In the genomic region with DNA sequence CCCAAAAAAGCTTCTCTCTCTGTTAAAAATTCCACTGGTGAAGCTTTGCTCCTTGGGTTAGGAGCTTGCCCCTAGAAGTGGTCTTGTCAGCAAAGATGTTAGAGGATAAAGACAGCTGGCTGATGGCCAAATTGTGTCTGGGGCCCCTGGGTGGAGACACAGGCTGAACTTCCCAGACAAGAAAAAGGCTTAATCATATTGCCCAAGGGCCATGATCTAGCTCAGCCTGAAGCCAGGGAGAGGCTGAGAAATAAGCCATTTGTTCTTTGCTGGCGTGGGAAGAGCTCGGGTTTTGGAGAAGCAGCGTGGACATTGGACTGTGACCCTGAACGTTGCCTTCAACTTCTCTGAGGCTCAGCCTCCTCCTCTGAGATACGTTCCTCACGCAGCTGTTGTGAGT, we compare ENCODE assay signal across 9 cellular contexts.
DNase-seq lines count a peak whose midpoint lies in the region; ATAC-seq, FAIRE-seq and TF ChIP-seq lines count a peak whose summit lies in the region.
"Had no signal": no experiment of that assay in that cellular context is flagged by ENCODE, and none has a peak within 500 bp of the region (broad histone marks: within the 10 kb centered on the region; RNA-seq: fewer than 3 reads in every experiment).

No MANE protein-coding gene starts in this region.

- TF ChIP-seq EP300 in A549 (IDR thresholded peaks at IDR 0.05), result no peak

- CTCF ChIA-PET in A549 (lab: Yijun Ruan, JAX), result interaction anchor here (1.1 to 2.5 kb wide), 3 partner anchors 29 to 410 kb away, joined by 3 to 9 read pairs (median 4); no protein-coding TSS in a partner anchor

- peaks cover 4% of the 10 kb centered on the region for H3K4me1 Mint-ChIP-seq in endodermal cell

- H3K4me3 Mint-ChIP-seq in endodermal cell, result no peak overlapping the region

- TF ChIP-seq CTCF in A549 (IDR thresholded peaks at IDR 0.05) (no peak), endodermal cell (conservative IDR thresholded peaks at IDR 0.05) (no peak), lower lobe of right lung (IDR thresholded peaks at IDR 0.05) (no peak)

- H3K36me3 Mint-ChIP-seq in endodermal cell (ENCODE audit: low read depth), result no peaks in the 10 kb centered on the region

- H3K36me3 ChIP-seq in endodermal cell (ENCODE audit: control insufficient read depth, insufficient read depth, low read length), result no peaks in the 10 kb centered on the region
- no peaks in the 10 kb centered on the region for H3K36me3 ChIP-seq in lower lobe of right lung

- TF ChIP-seq RAD21 in A549 (conservative IDR thresholded peaks at IDR 0.05 in 1 of 2, IDR thresholded peaks at IDR 0.05 in 1 of 2), result no peak

- H3K4me3 ChIP-seq in A549, result no peak overlapping the region
- no peak overlapping the region for H3K4me3 ChIP-seq in endodermal cell (ENCODE audit: low read length)
- H3K4me3 ChIP-seq in lower lobe of right lung, result no peak overlapping the region

- no peak overlapping the region for H3K9ac ChIP-seq in endodermal cell (ENCODE audit: extremely low read depth, low read length, poor library complexity, severe bottlenecking)

- POLR2A ChIA-PET in A549 (lab: Yijun Ruan, JAX), result interaction anchor here (1.1 kb wide), 1 partner anchor 153 kb away, joined by 4 read pairs; a partner anchor contains a TSS

- no peaks in the 10 kb centered on the region for H3K9me3 Mint-ChIP-seq in endodermal cell

- H3K27ac ChIP-seq in A549 (peak overlapping the region; percentile 85 to 86), endodermal cell (ENCODE audit: low read depth, low read length) (no peak overlapping the region), lower lobe of right lung (peak overlapping the region; percentile 73)

- H3K4me1 ChIP-seq in A549 (peaks cover 56% of the 10 kb centered on the region), endodermal cell (ENCODE audit: control insufficient read depth, insufficient read depth, low read length) (no peaks in the 10 kb centered on the region), lower lobe of right lung (peaks cover 50% of the 10 kb centered on the region)

- H3K9me3 ChIP-seq in A549 (no peaks in the 10 kb centered on the region), endodermal cell (ENCODE audit: control insufficient read depth, low read length) (no peaks in the 10 kb centered on the region), lower lobe of right lung (no peaks in the 10 kb centered on the region)

- intact Hi-C loops in lower lobe of right lung (cut with DNase I), result no loop called here

- no peak for FAIRE-seq in A549 (lab: Jason Lieb, UNC)
- no peak for FAIRE-seq in GM12891 (lab: Jason Lieb, UNC)

- H3K27ac Mint-ChIP-seq in endodermal cell, result no peak overlapping the region

- H3K27me3 ChIP-seq in endodermal cell (ENCODE audit: control insufficient read depth, insufficient read depth, low read length, poor library complexity, severe bottlenecking), result no peaks in the 10 kb centered on the region
- H3K27me3 ChIP-seq in lower lobe of right lung (ENCODE audit: low read depth), result no peaks in the 10 kb centered on the region

- peaks cover 6% of the 10 kb centered on the region for H3K27me3 Mint-ChIP-seq in endodermal cell (ENCODE audit: insufficient read depth)

- DNase-seq in A549 (ENCODE audit: low read depth in 1 of 2, low spot score in 1 of 2) (peak in 1 of 2 experiments; percentile 64), NCI-H82 (lab: John Stamatoyannopoulos, UW) (peak; percentile 68), endodermal cell (peak; percentile 13), lower lobe of right lung (no peak), GM12891 (ENCODE audit: insufficient read length, low spot score) (no peak)
- DNase-seq: amygdala had no signal

- ATAC-seq in A549, result no peak; a peak in 1 of 6 replicates
- ATAC-seq in lower lobe of right lung, result no peak
- no peak for ATAC-seq in HG03457 (IDR thresholded peaks at IDR 0.05; ENCODE audit: unreplicated experiment)
- ATAC-seq in GM21529 (IDR thresholded peaks at IDR 0.05; ENCODE audit: unreplicated experiment), result no peak
- ATAC-seq in HG02938 (IDR thresholded peaks at IDR 0.05; ENCODE audit: unreplicated experiment), result no peak

- no peak for TF ChIP-seq POLR2A in A549 (IDR thresholded peaks at IDR 0.05; ENCODE audit: low read length)
- TF ChIP-seq POLR2A in GM12891 (IDR thresholded peaks at IDR 0.05; ENCODE audit: low read depth, low read length), result no peak

- peak overlapping the region; percentile 36 for H3K4me2 ChIP-seq in A549

- 62% methylated on average over 6 of the region's 6 CpGs for WGBS in A549 (ENCODE audit: missing lambda C conversion rate)
- 92 to 98% methylated on average over 5 to 6 of the region's 6 CpGs for WGBS in endodermal cell (ENCODE audit: insufficient coverage in 1 of 2, insufficient read length in 1 of 2), 2 experiments

TF ChIP-seq in A549, 52 proteins besides CTCF, POLR2A, EP300 and RAD21:
- TF ChIP-seq KDM5A (IDR thresholded peaks at IDR 0.05) (no peak), TP53 (CRISPR knock-in tag; IDR thresholded peaks at IDR 0.05) (no peak), PHF8 (IDR thresholded peaks at IDR 0.05; ENCODE audit: borderline replicate concordance, low read depth) (no peak), RARB (CRISPR knock-in tag; IDR thresholded peaks at IDR 0.05) (no peak)

TF ChIP-seq in GM12891, 5 proteins besides CTCF, POLR2A, EP300 and RAD21:
- no peak for TF ChIP-seq POLR2AphosphoS5 (IDR thresholded peaks at IDR 0.05; ENCODE audit: low read depth, low read length)
- no peak for TF ChIP-seq POU2F2 (IDR thresholded peaks at IDR 0.05; ENCODE audit: low read depth, low read length)
- TF ChIP-seq TAF1 (IDR thresholded peaks at IDR 0.05; ENCODE audit: low read depth, low read length), result no peak
- TF ChIP-seq PAX5 (IDR thresholded peaks at IDR 0.05; ENCODE audit: insufficient read depth, low read length, severe bottlenecking), result no peak
- TF ChIP-seq SPI1 (IDR thresholded peaks at IDR 0.05; ENCODE audit: low read depth, low read length), result no peak

Comparison
In these comparisons a context has a peak if more than half of its experiments do, and no peak if none do; other contexts are left out.
1. DNase-seq: peak in NCI-H82 (single experiment) and endodermal cell (single experiment); none in lower lobe of right lung (single experiment) and GM12891 (single experiment).